Comparison of ENCODE assay signal across 1 cellular context in the genomic region with DNA sequence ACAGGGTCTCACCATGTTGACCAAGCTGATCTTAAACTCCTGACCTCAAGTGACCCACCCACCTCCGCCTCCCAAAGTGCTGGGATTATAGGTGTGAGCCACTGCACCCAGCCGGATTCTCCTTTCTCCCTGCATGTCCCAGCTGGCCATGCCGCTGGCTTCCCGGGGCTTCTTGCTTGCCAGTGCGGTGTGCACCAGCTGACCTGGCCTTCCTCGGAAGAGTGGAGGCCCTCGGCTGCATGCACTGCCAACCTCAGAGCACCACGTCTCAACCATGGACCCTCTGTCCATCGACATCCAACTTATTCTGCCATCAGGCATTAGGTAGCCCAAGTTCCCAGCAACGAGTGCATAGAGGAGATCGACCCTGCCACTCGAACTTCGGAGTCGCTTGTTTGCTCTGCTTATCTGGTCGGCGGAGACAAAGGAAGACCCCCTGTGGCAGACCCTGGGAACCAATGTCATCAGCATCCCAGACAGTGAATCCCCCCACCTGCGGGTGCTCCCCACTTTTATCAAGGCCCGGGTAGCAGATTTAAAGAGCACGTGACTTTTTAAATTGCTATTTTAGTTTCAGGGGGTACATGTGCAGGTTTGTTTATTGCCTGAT.
TF ChIP-seq lines count a peak whose summit lies in the region.

No MANE protein-coding gene starts in this region.

TF ChIP-seq in A549, 52 proteins besides CTCF, POLR2A, EP300 and RAD21 (continued from another document):
- TF ChIP-seq, protein P1, sequence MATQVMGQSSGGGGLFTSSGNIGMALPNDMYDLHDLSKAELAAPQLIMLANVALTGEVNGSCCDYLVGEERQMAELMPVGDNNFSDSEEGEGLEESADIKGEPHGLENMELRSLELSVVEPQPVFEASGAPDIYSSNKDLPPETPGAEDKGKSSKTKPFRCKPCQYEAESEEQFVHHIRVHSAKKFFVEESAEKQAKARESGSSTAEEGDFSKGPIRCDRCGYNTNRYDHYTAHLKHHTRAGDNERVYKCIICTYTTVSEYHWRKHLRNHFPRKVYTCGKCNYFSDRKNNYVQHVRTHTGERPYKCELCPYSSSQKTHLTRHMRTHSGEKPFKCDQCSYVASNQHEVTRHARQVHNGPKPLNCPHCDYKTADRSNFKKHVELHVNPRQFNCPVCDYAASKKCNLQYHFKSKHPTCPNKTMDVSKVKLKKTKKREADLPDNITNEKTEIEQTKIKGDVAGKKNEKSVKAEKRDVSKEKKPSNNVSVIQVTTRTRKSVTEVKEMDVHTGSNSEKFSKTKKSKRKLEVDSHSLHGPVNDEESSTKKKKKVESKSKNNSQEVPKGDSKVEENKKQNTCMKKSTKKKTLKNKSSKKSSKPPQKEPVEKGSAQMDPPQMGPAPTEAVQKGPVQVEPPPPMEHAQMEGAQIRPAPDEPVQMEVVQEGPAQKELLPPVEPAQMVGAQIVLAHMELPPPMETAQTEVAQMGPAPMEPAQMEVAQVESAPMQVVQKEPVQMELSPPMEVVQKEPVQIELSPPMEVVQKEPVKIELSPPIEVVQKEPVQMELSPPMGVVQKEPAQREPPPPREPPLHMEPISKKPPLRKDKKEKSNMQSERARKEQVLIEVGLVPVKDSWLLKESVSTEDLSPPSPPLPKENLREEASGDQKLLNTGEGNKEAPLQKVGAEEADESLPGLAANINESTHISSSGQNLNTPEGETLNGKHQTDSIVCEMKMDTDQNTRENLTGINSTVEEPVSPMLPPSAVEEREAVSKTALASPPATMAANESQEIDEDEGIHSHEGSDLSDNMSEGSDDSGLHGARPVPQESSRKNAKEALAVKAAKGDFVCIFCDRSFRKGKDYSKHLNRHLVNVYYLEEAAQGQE (IDR thresholded peaks at IDR 0.05) = no peak
- TF ChIP-seq CBX8 (IDR thresholded peaks at IDR 0.05) = no peak
- TF ChIP-seq, protein P2, sequence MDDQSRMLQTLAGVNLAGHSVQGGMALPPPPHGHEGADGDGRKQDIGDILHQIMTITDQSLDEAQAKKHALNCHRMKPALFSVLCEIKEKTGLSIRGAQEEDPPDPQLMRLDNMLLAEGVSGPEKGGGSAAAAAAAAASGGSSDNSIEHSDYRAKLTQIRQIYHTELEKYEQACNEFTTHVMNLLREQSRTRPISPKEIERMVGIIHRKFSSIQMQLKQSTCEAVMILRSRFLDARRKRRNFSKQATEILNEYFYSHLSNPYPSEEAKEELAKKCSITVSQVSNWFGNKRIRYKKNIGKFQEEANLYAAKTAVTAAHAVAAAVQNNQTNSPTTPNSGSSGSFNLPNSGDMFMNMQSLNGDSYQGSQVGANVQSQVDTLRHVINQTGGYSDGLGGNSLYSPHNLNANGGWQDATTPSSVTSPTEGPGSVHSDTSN (IDR thresholded peaks at IDR 0.05) = no peak
- TF ChIP-seq ZNF302 (CRISPR knock-in tag; IDR thresholded peaks at IDR 0.05) = no peak
- no peak for TF ChIP-seq NFE2L2 (conservative IDR thresholded peaks at IDR 0.05; ENCODE audit: low read length)
- no peak for TF ChIP-seq EHMT2 (IDR thresholded peaks at IDR 0.05; ENCODE audit: low read depth)
- no peak for TF ChIP-seq CEBPB (IDR thresholded peaks at IDR 0.05)
